Comparison of ENCODE assay signal across 8 cellular contexts in the genomic region with DNA sequence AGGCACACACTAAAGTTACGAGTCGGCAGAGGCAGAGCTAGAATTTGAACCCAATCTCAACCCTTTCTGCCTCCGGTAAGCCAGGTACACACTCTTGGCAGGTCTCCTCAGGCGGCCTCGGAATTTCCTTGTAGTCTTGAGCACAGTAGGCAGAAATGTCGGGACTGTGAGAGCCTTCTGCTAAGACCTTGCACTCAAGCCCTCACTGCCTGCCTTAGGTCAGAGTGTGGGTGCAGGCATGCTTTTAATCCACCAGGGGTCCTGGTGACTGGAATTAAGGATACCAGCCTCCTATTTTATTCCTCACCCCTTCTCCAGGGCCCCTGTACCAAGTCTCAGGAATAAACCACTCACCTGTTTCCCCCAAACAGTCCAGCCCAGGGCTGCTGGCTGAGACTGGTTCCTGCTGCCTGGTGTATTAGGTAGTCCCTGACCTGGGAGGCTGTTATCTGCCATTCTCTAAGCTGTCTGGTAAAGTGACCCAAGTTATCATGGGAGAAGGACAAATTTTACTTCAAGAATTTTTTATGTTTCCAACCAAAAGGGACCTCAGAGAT.
DNase-seq lines count a peak whose midpoint lies in the region; ATAC-seq and TF ChIP-seq lines count a peak whose summit lies in the region.

No MANE protein-coding gene starts in this region.

- ATAC-seq in GM21528 (IDR thresholded peaks at IDR 0.05; ENCODE audit: low FRiP score, unreplicated experiment) (peak; percentile 41), SK-N-SH treated with all-trans-retinoic acid at 6 μM for 48 hours (peak; percentile 79)

- H3K27me3 ChIP-seq in DOHH2 (ENCODE audit: control insufficient read depth, low read length) (no peaks in the 10 kb centered on the region), KMS-11 (ENCODE audit: insufficient read depth, low read depth) (no peaks in the 10 kb centered on the region), brain microvascular endothelial cell (replicated peaks) (no peaks in the 10 kb centered on the region)

- H3K4me3 ChIP-seq in DOHH2 (ENCODE audit: low read length) (peak overlapping the region; percentile 79), KMS-11 (IDR thresholded peaks at IDR 0.05; ENCODE audit: insufficient read depth, low read depth, low read length) (no peak overlapping the region), brain microvascular endothelial cell (ENCODE audit: low read depth, low read length) (peak overlapping the region; percentile 99)

- H3K36me3 ChIP-seq in DOHH2 (ENCODE audit: control insufficient read depth, low read length) (peaks cover 29% of the 10 kb centered on the region), KMS-11 (ENCODE audit: insufficient read depth) (no peaks in the 10 kb centered on the region), brain microvascular endothelial cell (replicated peaks) (peaks cover 34% of the 10 kb centered on the region)

- H3K9ac ChIP-seq in KMS-11 = peak overlapping the region; percentile 56; the same call in 1 of the 2 replicates

- DNase-seq in brain microvascular endothelial cell = peak; percentile 63
- peak; percentile 27 for DNase-seq in kidney glomerular epithelial cell (lab: John Stamatoyannopoulos, UW)
- DNase-seq in stimulated activated CD4-positive, alpha-beta T cell treated with anti-CD3 and anti-CD28 coated beads, Interleukin-4, amount 100 ng/mL, for 1 hour = peak; percentile 34
- no peak for DNase-seq in OCI-M2 (lab: John Stamatoyannopoulos, UW; ENCODE audit: unreplicated experiment)

- H3K4me1 ChIP-seq in DOHH2 (ENCODE audit: control insufficient read depth, low read length) = peaks cover 22% of the 10 kb centered on the region
- H3K4me1 ChIP-seq in KMS-11 (ENCODE audit: low read depth, poor library complexity, severe bottlenecking) = peaks cover 46% of the 10 kb centered on the region

- H4K20me1 ChIP-seq in DOHH2 (ENCODE audit: control insufficient read depth, insufficient read depth, low read depth, low read length) (no peaks in the 10 kb centered on the region), KMS-11 (ENCODE audit: insufficient read depth) (no peaks in the 10 kb centered on the region)

- in situ Hi-C loops in brain microvascular endothelial cell (cut with HindIII; ENCODE audit: low pct_ligation_motif_present, low sequenced_read_pairs) = no loop called here

- no peaks in the 10 kb centered on the region for H3K9me2 ChIP-seq in DOHH2 (replicated peaks; ENCODE audit: control insufficient read depth, low read length)

- H3F3A ChIP-seq in DOHH2 (ENCODE audit: control insufficient read depth, insufficient read depth) = no peaks in the 10 kb centered on the region; the same call in 1 of the 2 replicates

- no peaks in the 10 kb centered on the region for H3K9me3 ChIP-seq in DOHH2 (ENCODE audit: control insufficient read depth, insufficient read depth, low read length)

- H3K27ac ChIP-seq in DOHH2 (ENCODE audit: low read depth, low read length) = no peak overlapping the region
- peak overlapping the region; percentile 14; the same call in 1 of the 2 replicates for H3K27ac ChIP-seq in KMS-11
- H3K27ac ChIP-seq in brain microvascular endothelial cell = peak overlapping the region; percentile 73

- peak overlapping the region; percentile 91 for H2AFZ ChIP-seq in KMS-11 (ENCODE audit: low read depth)

- H3K4me2 ChIP-seq in DOHH2 (ENCODE audit: low read length) = peak overlapping the region; percentile 64
- H3K4me2 ChIP-seq in KMS-11 = peak overlapping the region; percentile 78

- H3K79me2 ChIP-seq in DOHH2 (ENCODE audit: control insufficient read depth, low read length) (peaks cover 26% of the 10 kb centered on the region), KMS-11 (ENCODE audit: insufficient read depth, low read depth) (peaks cover 26% of the 10 kb centered on the region; the same call in 1 of the 2 replicates)

- TF ChIP-seq CTCF in DOHH2 (IDR thresholded peaks at IDR 0.05; ENCODE audit: low read depth, low read length, poor library complexity, severe bottlenecking) (peak; percentile 63), KMS-11 (conservative IDR thresholded peaks at IDR 0.05; ENCODE audit: low read depth, low read length) (peak; percentile 91), brain microvascular endothelial cell (IDR thresholded peaks at IDR 0.05; ENCODE audit: low read depth, low read length, missing control alignments) (peak; percentile 80)

TF ChIP-seq in SK-N-SH treated with all-trans-retinoic acid at 6 μM for 48 hours, 23 proteins besides CTCF, POLR2A, EP300 and RAD21:
- TF ChIP-seq ESRRG (CRISPR knock-in tag; IDR thresholded peaks at IDR 0.05) = no peak
- TF ChIP-seq ZNF565 (CRISPR knock-in tag; conservative IDR thresholded peaks at IDR 0.05; ENCODE audit: low read depth) = no peak
- TF ChIP-seq TCF4 (CRISPR knock-in tag; IDR thresholded peaks at IDR 0.05; ENCODE audit: borderline replicate concordance) = no peak
- TF ChIP-seq SNAI2 (CRISPR knock-in tag; IDR thresholded peaks at IDR 0.05) = no peak
- no peak for TF ChIP-seq BACH2 (CRISPR knock-in tag; IDR thresholded peaks at IDR 0.05; ENCODE audit: borderline replicate concordance)
- no peak for TF ChIP-seq OSR1 (CRISPR knock-in tag; IDR thresholded peaks at IDR 0.05)
- TF ChIP-seq ZC3H10 (CRISPR knock-in tag; IDR thresholded peaks at IDR 0.05) = no peak
- no peak for TF ChIP-seq ZNF70 (CRISPR knock-in tag; IDR thresholded peaks at IDR 0.05)
- TF ChIP-seq CSDC2 (CRISPR knock-in tag; IDR thresholded peaks at IDR 0.05) = no peak
- no peak for TF ChIP-seq ZFP30 (CRISPR knock-in tag; IDR thresholded peaks at IDR 0.05)
- TF ChIP-seq, protein P1, sequence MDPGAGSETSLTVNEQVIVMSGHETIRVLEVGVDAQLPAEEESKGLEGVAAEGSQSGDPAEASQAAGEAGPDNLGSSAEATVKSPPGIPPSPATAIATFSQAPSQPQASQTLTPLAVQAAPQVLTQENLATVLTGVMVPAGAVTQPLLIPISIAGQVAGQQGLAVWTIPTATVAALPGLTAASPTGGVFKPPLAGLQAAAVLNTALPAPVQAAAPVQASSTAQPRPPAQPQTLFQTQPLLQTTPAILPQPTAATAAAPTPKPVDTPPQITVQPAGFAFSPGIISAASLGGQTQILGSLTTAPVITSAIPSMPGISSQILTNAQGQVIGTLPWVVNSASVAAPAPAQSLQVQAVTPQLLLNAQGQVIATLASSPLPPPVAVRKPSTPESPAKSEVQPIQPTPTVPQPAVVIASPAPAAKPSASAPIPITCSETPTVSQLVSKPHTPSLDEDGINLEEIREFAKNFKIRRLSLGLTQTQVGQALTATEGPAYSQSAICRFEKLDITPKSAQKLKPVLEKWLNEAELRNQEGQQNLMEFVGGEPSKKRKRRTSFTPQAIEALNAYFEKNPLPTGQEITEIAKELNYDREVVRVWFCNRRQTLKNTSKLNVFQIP (CRISPR knock-in tag; IDR thresholded peaks at IDR 0.05; ENCODE audit: borderline replicate concordance, low read depth) = no peak
- TF ChIP-seq, protein P2, sequence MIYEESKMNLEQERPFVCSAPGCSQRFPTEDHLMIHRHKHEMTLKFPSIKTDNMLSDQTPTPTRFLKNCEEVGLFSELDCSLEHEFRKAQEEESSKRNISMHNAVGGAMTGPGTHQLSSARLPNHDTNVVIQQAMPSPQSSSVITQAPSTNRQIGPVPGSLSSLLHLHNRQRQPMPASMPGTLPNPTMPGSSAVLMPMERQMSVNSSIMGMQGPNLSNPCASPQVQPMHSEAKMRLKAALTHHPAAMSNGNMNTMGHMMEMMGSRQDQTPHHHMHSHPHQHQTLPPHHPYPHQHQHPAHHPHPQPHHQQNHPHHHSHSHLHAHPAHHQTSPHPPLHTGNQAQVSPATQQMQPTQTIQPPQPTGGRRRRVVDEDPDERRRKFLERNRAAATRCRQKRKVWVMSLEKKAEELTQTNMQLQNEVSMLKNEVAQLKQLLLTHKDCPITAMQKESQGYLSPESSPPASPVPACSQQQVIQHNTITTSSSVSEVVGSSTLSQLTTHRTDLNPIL (CRISPR knock-in tag; IDR thresholded peaks at IDR 0.05; ENCODE audit: low read depth) = no peak
- TF ChIP-seq, protein P3, sequence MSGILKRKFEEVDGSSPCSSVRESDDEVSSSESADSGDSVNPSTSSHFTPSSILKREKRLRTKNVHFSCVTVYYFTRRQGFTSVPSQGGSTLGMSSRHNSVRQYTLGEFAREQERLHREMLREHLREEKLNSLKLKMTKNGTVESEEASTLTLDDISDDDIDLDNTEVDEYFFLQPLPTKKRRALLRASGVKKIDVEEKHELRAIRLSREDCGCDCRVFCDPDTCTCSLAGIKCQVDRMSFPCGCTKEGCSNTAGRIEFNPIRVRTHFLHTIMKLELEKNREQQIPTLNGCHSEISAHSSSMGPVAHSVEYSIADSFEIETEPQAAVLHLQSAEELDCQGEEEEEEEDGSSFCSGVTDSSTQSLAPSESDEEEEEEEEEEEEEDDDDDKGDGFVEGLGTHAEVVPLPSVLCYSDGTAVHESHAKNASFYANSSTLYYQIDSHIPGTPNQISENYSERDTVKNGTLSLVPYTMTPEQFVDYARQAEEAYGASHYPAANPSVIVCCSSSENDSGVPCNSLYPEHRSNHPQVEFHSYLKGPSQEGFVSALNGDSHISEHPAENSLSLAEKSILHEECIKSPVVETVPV (CRISPR knock-in tag; IDR thresholded peaks at IDR 0.05) = no peak
- no peak for TF ChIP-seq ISL1 (CRISPR knock-in tag; IDR thresholded peaks at IDR 0.05)
- TF ChIP-seq TOX (CRISPR knock-in tag; IDR thresholded peaks at IDR 0.05; ENCODE audit: borderline replicate concordance) = no peak
- no peak for TF ChIP-seq ARNTL (CRISPR knock-in tag; IDR thresholded peaks at IDR 0.05; ENCODE audit: borderline replicate concordance, low read depth)
